In the genomic region with DNA sequence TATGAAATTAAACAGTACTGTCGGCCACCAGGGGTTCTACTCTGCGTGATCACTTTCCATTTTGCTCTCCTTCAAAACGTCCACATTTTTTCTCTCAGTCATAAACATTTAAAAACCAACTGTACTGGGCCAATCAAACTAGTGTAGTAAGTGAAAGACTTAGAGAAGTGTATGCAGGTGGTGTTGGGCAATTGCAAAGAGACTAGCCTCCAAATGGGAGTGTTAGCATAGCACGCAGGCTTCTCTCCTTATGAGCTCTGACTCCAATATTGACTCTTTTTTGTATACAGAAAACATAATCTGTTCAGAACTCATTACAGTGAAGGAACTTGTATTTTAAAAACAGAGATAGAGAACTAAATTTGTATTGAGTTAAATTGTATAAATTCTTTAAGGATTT, we compare ENCODE assay signal across 21 cellular contexts.
A peak's percentile ranks its signal among the peaks of the same experiment; 100 is the strongest.
DNase-seq lines count a peak whose midpoint lies in the region; ATAC-seq, FAIRE-seq and TF ChIP-seq lines count a peak whose summit lies in the region.
"Had no signal": no experiment of that assay in that cellular context is flagged by ENCODE, and none has a peak within 500 bp of the region (broad histone marks: within the 10 kb centered on the region; RNA-seq: fewer than 3 reads in every experiment).

No MANE protein-coding gene starts in this region.

- no peak overlapping the region for H3K4me3 ChIP-seq in lower lobe of right lung
- H3K4me3 ChIP-seq: A549, GM23248 had no signal

- intact Hi-C loops in lower lobe of right lung (cut with DNase I) = no loop called here

- no peak overlapping the region for H3K27ac ChIP-seq in lower lobe of right lung
- H3K27ac ChIP-seq: 22Rv1, A549, C4-2B, GM23248 had no signal

- no peaks in the 10 kb centered on the region for H3K9me3 ChIP-seq in lower lobe of right lung
- H3K9me3 ChIP-seq: Caco-2 had no signal

- no peak for TF ChIP-seq CTCF in lower lobe of right lung (IDR thresholded peaks at IDR 0.05)

- no peaks in the 10 kb centered on the region for H3K36me3 ChIP-seq in lower lobe of right lung

- peak; percentile 44 for FAIRE-seq in urothelium cell line (lab: Jason Lieb, UNC)
- FAIRE-seq: A549, D721Med, GM12892, GM18507 had no signal

- ATAC-seq in lower lobe of right lung = peak; percentile 47 to 71
- no peak for ATAC-seq in HG02840 (IDR thresholded peaks at IDR 0.05; ENCODE audit: low FRiP score, unreplicated experiment)
- ATAC-seq: A549 had no signal

- no peaks in the 10 kb centered on the region for H3K4me1 ChIP-seq in lower lobe of right lung
- H3K4me1 ChIP-seq: Caco-2 had no signal

- H3K27me3 ChIP-seq in lower lobe of right lung (ENCODE audit: low read depth) = no peaks in the 10 kb centered on the region

- DNase-seq in NCI-H1417 (lab: John Stamatoyannopoulos, UW) = peak in 2 of 3 experiments; percentile 16 to 74
- no peak for DNase-seq in NCI-H1417 treated with DMSO at 0.1 percent for 48 hours (lab: John Stamatoyannopoulos, UW)
- peak; percentile 24 for DNase-seq in NCI-H69 (lab: John Stamatoyannopoulos, UW)
- no peak for DNase-seq in lower lobe of right lung
- DNase-seq in urothelium cell line (ENCODE audit: low spot score) = no peak
- DNase-seq in NCI-H526 (lab: John Stamatoyannopoulos, UW) = no peak
- DNase-seq: AML-193; Caco-2; CD4-positive, alpha-beta T cell; DMS153; DMS79; GDM1; GM23248; HCEC 1CT had no signal

Comparison
In these comparisons a context has a peak if more than half of its experiments do, and no peak if none do; other contexts are left out.
1. DNase-seq: peak in NCI-H1417 (2 of 3) and NCI-H69 (single experiment); none in NCI-H1417 treated with DMSO at 0.1 percent for 48 hours (single experiment), lower lobe of right lung (single experiment), urothelium cell line (single experiment) and NCI-H526 (0 of 2).